ENCODE assay signal across 1 cellular context in genomic region chr22:17914474-17914873, GRCh38.
A peak's percentile ranks its signal among the peaks of the same experiment; 100 is the strongest.
TF ChIP-seq lines count a peak whose summit lies in the region.

No MANE protein-coding gene starts in this region.

TF ChIP-seq in HEK293, 187 proteins besides CTCF, POLR2A, EP300 and RAD21:
- TF ChIP-seq, protein P1, sequence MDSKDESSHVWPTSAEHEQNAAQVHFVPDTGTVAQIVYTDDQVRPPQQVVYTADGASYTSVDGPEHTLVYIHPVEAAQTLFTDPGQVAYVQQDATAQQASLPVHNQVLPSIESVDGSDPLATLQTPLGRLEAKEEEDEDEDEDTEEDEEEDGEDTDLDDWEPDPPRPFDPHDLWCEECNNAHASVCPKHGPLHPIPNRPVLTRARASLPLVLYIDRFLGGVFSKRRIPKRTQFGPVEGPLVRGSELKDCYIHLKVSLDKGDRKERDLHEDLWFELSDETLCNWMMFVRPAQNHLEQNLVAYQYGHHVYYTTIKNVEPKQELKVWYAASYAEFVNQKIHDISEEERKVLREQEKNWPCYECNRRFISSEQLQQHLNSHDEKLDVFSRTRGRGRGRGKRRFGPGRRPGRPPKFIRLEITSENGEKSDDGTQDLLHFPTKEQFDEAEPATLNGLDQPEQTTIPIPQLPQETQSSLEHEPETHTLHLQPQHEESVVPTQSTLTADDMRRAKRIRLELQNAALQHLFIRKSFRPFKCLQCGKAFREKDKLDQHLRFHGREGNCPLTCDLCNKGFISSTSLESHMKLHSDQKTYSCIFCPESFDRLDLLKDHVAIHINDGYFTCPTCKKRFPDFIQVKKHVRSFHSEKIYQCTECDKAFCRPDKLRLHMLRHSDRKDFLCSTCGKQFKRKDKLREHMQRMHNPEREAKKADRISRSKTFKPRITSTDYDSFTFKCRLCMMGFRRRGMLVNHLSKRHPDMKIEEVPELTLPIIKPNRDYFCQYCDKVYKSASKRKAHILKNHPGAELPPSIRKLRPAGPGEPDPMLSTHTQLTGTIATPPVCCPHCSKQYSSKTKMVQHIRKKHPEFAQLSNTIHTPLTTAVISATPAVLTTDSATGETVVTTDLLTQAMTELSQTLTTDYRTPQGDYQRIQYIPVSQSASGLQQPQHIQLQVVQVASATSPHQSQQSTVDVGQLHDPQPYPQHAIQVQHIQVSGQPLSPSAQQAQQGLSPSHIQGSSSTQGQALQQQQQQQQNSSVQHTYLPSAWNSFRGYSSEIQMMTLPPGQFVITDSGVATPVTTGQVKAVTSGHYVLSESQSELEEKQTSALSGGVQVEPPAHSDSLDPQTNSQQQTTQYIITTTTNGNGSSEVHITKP (tag by site-specific recombination; IDR thresholded peaks at IDR 0.05): no peak
- peak; percentile 42; the same call in 1 of the 2 replicates for TF ChIP-seq FEZF1 (tag by site-specific recombination; IDR thresholded peaks at IDR 0.05)
TF ChIP-seq in HEK293: peak in this region for 1.
